ENCODE assay signal across 5 cellular contexts in the genomic region with DNA sequence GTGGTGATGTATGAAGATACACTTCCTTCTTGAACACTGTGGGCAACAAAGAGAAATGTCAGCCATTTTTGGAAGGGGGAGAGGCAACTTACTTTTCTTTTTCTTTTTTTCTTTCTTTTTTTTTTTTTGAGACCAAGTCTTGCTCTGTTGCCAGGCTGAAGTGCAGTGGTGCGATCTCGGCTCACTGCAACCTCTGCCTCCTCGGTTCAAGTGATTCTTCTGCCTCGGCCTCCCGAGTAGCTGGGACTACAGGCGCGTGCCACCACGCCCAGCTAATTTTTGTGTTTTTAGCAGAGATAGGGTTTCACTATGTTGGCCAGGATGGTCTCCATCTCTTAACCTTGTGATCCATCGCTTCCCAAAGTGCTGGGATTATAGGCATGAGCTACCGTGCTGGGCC. TPM values are rescaled to one million over a fixed set of nuclear protein-coding genes. Genes with fewer than 3 reads are reported as not detected.
DNase-seq lines count a peak whose midpoint lies in the region; ATAC-seq and TF ChIP-seq lines count a peak whose summit lies in the region.
"Not testable (repeated sequence)": the region's sequence is repeated elsewhere in the genome, so short reads cannot be mapped to it uniquely, and the experiment has no call there.

No MANE protein-coding gene starts in this region.

- not testable (repeated sequence) for H3K9me3 ChIP-seq in GM23248 (ENCODE audit: low read depth); breast epithelium; right cardiac atrium (ENCODE audit: control insufficient read depth, low read length)

- peaks cover 84% of the 10 kb centered on the region for H3F3A ChIP-seq in GM23248 (ENCODE audit: insufficient read depth)

- peaks cover 40% of the 10 kb centered on the region for H3K4me1 Mint-ChIP-seq in activated CD4-positive, alpha-beta T cell treated with anti-CD3 and anti-CD28 coated beads, Interleukin-2, amount 10 ng/mL, durations not matched to agents 24 days and 14 days
- H3K4me1 Mint-ChIP-seq in progenitor cell of endocrine pancreas (ENCODE audit: low read depth): peaks cover 20% of the 10 kb centered on the region

- not testable (repeated sequence) for TF ChIP-seq CTCF in breast epithelium (IDR thresholded peaks at IDR 0.05); progenitor cell of endocrine pancreas (IDR thresholded peaks at IDR 0.05; ENCODE audit: unreplicated experiment)

- H3K4me3 Mint-ChIP-seq in activated CD4-positive, alpha-beta T cell treated with anti-CD3 and anti-CD28 coated beads, Interleukin-2, amount 10 ng/mL, durations not matched to agents 24 days and 14 days: peak overlapping the region; percentile 29
- H3K4me3 Mint-ChIP-seq in progenitor cell of endocrine pancreas (ENCODE audit: low read depth): not testable (repeated sequence)

- H3K36me3 ChIP-seq in GM23248 (ENCODE audit: low read depth): peaks cover 50% of the 10 kb centered on the region
- H3K36me3 ChIP-seq in breast epithelium: not testable (repeated sequence)

- not testable (repeated sequence) for DNase-seq in GM23248; activated CD4-positive, alpha-beta T cell treated with anti-CD3 and anti-CD28 coated beads, Interleukin-2, amount 10 ng/mL, durations not matched to agents 24 days and 14 days; breast epithelium (ENCODE audit: low spot score in 2 of 2); right cardiac atrium; progenitor cell of endocrine pancreas (ENCODE audit: low spot score, unreplicated experiment)

- not testable (repeated sequence) for H3K9me3 Mint-ChIP-seq in activated CD4-positive, alpha-beta T cell treated with anti-CD3 and anti-CD28 coated beads, Interleukin-2, amount 10 ng/mL, durations not matched to agents 24 days and 14 days; progenitor cell of endocrine pancreas (ENCODE audit: low read depth)

- not testable (repeated sequence) for H3K27ac Mint-ChIP-seq in activated CD4-positive, alpha-beta T cell treated with anti-CD3 and anti-CD28 coated beads, Interleukin-2, amount 10 ng/mL, durations not matched to agents 24 days and 14 days
- peak overlapping the region; percentile 58 for H3K27ac Mint-ChIP-seq in progenitor cell of endocrine pancreas

- peaks cover 12% of the 10 kb centered on the region; the same call in 1 of the 2 replicates for H4K20me1 ChIP-seq in GM23248 (ENCODE audit: insufficient read depth)

- ATAC-seq in right cardiac atrium: not testable (repeated sequence)

- TF ChIP-seq POLR2A in breast epithelium (IDR thresholded peaks at IDR 0.05): not testable (repeated sequence)

- peaks cover 38% of the 10 kb centered on the region for H3K79me2 ChIP-seq in GM23248 (ENCODE audit: insufficient read depth)

- peak overlapping the region; percentile 92 for H3K4me2 ChIP-seq in GM23248 (ENCODE audit: unreplicated experiment)

- peak overlapping the region; percentile 96 for H3K27ac ChIP-seq in GM23248
- peak overlapping the region; percentile 99 to 100 for H3K27ac ChIP-seq in breast epithelium
- peak overlapping the region; percentile 56 for H3K27ac ChIP-seq in right cardiac atrium (ENCODE audit: low read length)

- intact Hi-C loops in activated CD4-positive, alpha-beta T cell treated with anti-CD3 and anti-CD28 coated beads, Interleukin-2, amount 10 ng/mL, durations not matched to agents 24 days and 14 days (cut with micrococcal nuclease); breast epithelium (cut with DNase I; ENCODE audit: low total_unique reads); right cardiac atrium (cut with DNase I): not testable (repeated sequence)

- not testable (repeated sequence) for H3K27me3 Mint-ChIP-seq in activated CD4-positive, alpha-beta T cell treated with anti-CD3 and anti-CD28 coated beads, Interleukin-2, amount 10 ng/mL, durations not matched to agents 24 days and 14 days; progenitor cell of endocrine pancreas

- WGBS in GM23248 (ENCODE audit: low coverage in 1 of 2, low lambda C conversion rate in 2 of 2, missing lambda C conversion rate in 2 of 2), 2 experiments: 55 to 56% methylated on average over 10 of the region's 10 CpGs
- 85% methylated on average over 10 of the region's 10 CpGs for WGBS in right cardiac atrium

- H3K9ac ChIP-seq in GM23248: peak overlapping the region; percentile 98

- H2AFZ ChIP-seq in GM23248: not testable (repeated sequence)

- peaks cover 72% of the 10 kb centered on the region for H3K36me3 Mint-ChIP-seq in activated CD4-positive, alpha-beta T cell treated with anti-CD3 and anti-CD28 coated beads, Interleukin-2, amount 10 ng/mL, durations not matched to agents 24 days and 14 days (ENCODE audit: low read depth)
- peaks cover 25% of the 10 kb centered on the region for H3K36me3 Mint-ChIP-seq in progenitor cell of endocrine pancreas (ENCODE audit: insufficient read depth)

- peaks cover 35% of the 10 kb centered on the region for H3K4me1 ChIP-seq in GM23248 (ENCODE audit: insufficient read depth)
- H3K4me1 ChIP-seq in breast epithelium: peaks cover 13 to 24% of the 10 kb centered on the region in 2 donors
- H3K4me1 ChIP-seq in right cardiac atrium (ENCODE audit: control insufficient read depth, insufficient read depth, low read length): not testable (repeated sequence)

- in situ Hi-C loops in GM23248 (cut with MboI): not testable (repeated sequence)

- H3K4me3 ChIP-seq in GM23248 (peak overlapping the region; percentile 84), breast epithelium (peak overlapping the region; percentile 84 to 97 (median 93)), right cardiac atrium (ENCODE audit: low read length) (peak overlapping the region; percentile 72)

- not testable (repeated sequence) for H3K27me3 ChIP-seq in GM23248 (replicated peaks; ENCODE audit: insufficient read depth); breast epithelium; right cardiac atrium (ENCODE audit: control insufficient read depth, insufficient read depth)

- not testable (repeated sequence) for H3K9me2 ChIP-seq in GM23248 (ENCODE audit: insufficient read depth)

RNA-seq across cellular contexts. Expression of gene DDIT3, which starts 2.6 kb away (rescaled TPM):
- total RNA-seq in GM23248 (2014; rRNA removed; shearing (Covaris generic)): 13.2 and 14.7 TPM in 2 replicates
- 36.6 and 42.5 TPM in 2 replicates for polyA plus RNA-seq in GM23248 (2016; fragmentation: Nextera tagmentation; extraction: Ambion mirVana)
- total RNA-seq in activated CD4-positive, alpha-beta T cell treated with anti-CD3 and anti-CD28 coated beads, Interleukin-2, amount 10 ng/mL, durations not matched to agents 24 days and 14 days: 15.3 and 16.7 TPM in 2 replicates
- total RNA-seq in breast epithelium: 10 to 100 TPM; 39.0 to 58.4 (median 51.2) TPM
- 10 to 100 TPM; 21.8 to 34.7 (median 22.3) TPM for total RNA-seq in right cardiac atrium
- polyA plus RNA-seq in right cardiac atrium: 54.6 TPM
- total RNA-seq in progenitor cell of endocrine pancreas: 15.7 and 18.5 TPM in 2 replicates

RNA-seq across cellular contexts. Expression of gene MBD6, which starts 4.9 kb away (rescaled TPM):
- 2.1 and 2.8 TPM in 2 replicates for total RNA-seq in GM23248 (2014; rRNA removed; shearing (Covaris generic))
- polyA plus RNA-seq in GM23248 (2016; fragmentation: Nextera tagmentation; extraction: Ambion mirVana): 9.7 and 13.0 TPM in 2 replicates
- 67.5 and 67.8 TPM in 2 replicates for total RNA-seq in activated CD4-positive, alpha-beta T cell treated with anti-CD3 and anti-CD28 coated beads, Interleukin-2, amount 10 ng/mL, durations not matched to agents 24 days and 14 days
- total RNA-seq in breast epithelium: 10 to 100 TPM; 12.6 to 26.1 (median 19.7) TPM
- total RNA-seq in right cardiac atrium: 10 to 100 TPM; 35.7 to 50.9 (median 41.6) TPM
- 16.4 TPM for polyA plus RNA-seq in right cardiac atrium
- total RNA-seq in progenitor cell of endocrine pancreas: 158 and 159 TPM in 2 replicates

RNA-seq across cellular contexts. Expression of gene DCTN2, which starts 29.3 kb away (rescaled TPM):
- 158 and 202 TPM in 2 replicates for total RNA-seq in GM23248 (2014; rRNA removed; shearing (Covaris generic))
- polyA plus RNA-seq in GM23248 (2016; fragmentation: Nextera tagmentation; extraction: Ambion mirVana) (141 and 144 TPM in 2 replicates), right cardiac atrium (99.2 TPM)
- total RNA-seq in activated CD4-positive, alpha-beta T cell treated with anti-CD3 and anti-CD28 coated beads, Interleukin-2, amount 10 ng/mL, durations not matched to agents 24 days and 14 days: 78.9 and 80.9 TPM in 2 replicates
- total RNA-seq in breast epithelium (100 to 1,000 TPM; 108 to 138 (median 131) TPM), right cardiac atrium (10 to 100 TPM; 88.6 to 92.4 (median 89.5) TPM), progenitor cell of endocrine pancreas (144 and 153 TPM in 2 replicates)

RNA-seq across cellular contexts. Expression of gene MARS1, which starts 29.9 kb away (rescaled TPM):
- total RNA-seq in GM23248 (2014; rRNA removed; shearing (Covaris generic)): 184 and 198 TPM in 2 replicates
- polyA plus RNA-seq in GM23248 (2016; fragmentation: Nextera tagmentation; extraction: Ambion mirVana) (264 and 272 TPM in 2 replicates), right cardiac atrium (54.9 TPM)
- 307 and 316 TPM in 2 replicates for total RNA-seq in activated CD4-positive, alpha-beta T cell treated with anti-CD3 and anti-CD28 coated beads, Interleukin-2, amount 10 ng/mL, durations not matched to agents 24 days and 14 days
- total RNA-seq in breast epithelium (10 to 100 TPM; 39.2 to 65.9 (median 60.2) TPM), right cardiac atrium (10 to 100 TPM; 68.6 to 89.8 (median 72.8) TPM), progenitor cell of endocrine pancreas (290 and 318 TPM in 2 replicates)

RNA-seq across cellular contexts. Expression of gene KIF5A, which starts 32.1 kb away (rescaled TPM):
- under 0.01 and 0.11 TPM in 2 replicates for total RNA-seq in GM23248 (2014; rRNA removed; shearing (Covaris generic))
- 0.15 and 0.18 TPM in 2 replicates for polyA plus RNA-seq in GM23248 (2016; fragmentation: Nextera tagmentation; extraction: Ambion mirVana)
- 1.8 and 2.4 TPM in 2 replicates for total RNA-seq in activated CD4-positive, alpha-beta T cell treated with anti-CD3 and anti-CD28 coated beads, Interleukin-2, amount 10 ng/mL, durations not matched to agents 24 days and 14 days
- total RNA-seq in breast epithelium: 1 to 10 TPM in 1 of 3 donors, under 1 TPM in 1, not detected in 1; 0.98 to 1.2 TPM
- under 1 TPM; 0.09 to 0.31 (median 0.20) TPM for total RNA-seq in right cardiac atrium
- 0.20 TPM for polyA plus RNA-seq in right cardiac atrium
- total RNA-seq in progenitor cell of endocrine pancreas: 2.5 and 2.8 TPM in 2 replicates
